Comparison of ENCODE assay signal across 1 cellular context in the genomic region with DNA sequence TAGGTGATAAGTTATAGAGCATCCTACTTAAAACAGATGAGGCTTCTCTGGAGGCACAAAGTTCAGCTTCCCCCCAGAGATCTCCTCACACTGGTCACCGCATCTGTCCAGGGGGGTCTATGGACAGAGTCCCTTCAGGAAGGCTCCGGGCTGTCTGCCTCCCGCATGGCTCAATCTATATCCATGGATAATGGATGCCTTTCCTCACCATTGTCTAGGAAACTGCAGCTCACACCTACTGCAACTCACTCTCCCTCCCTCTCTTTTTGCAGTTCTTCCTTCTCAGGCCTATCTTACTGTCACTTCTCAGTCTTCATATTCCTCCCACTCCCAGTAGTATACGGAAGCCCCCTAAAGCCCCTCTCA.
A peak's percentile ranks its signal among the peaks of the same experiment; 100 is the strongest.
TF ChIP-seq lines count a peak whose summit lies in the region.

No MANE protein-coding gene starts in this region.

TF ChIP-seq in H1, 55 proteins besides CTCF, POLR2A, EP300 and RAD21:
- TF ChIP-seq MAFK (IDR thresholded peaks at IDR 0.05; ENCODE audit: low read depth, low read length): no peak
- TF ChIP-seq KDM4A (IDR thresholded peaks at IDR 0.05; ENCODE audit: low read depth, low read length, severe bottlenecking): no peak
- no peak for TF ChIP-seq CBX8 (IDR thresholded peaks at IDR 0.05; ENCODE audit: borderline replicate concordance, low read depth, low read length)
- TF ChIP-seq, protein P1, sequence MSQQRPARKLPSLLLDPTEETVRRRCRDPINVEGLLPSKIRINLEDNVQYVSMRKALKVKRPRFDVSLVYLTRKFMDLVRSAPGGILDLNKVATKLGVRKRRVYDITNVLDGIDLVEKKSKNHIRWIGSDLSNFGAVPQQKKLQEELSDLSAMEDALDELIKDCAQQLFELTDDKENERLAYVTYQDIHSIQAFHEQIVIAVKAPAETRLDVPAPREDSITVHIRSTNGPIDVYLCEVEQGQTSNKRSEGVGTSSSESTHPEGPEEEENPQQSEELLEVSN (IDR thresholded peaks at IDR 0.05): peak; percentile 57; the same call in 1 of the 2 replicates
- no peak for TF ChIP-seq CBX5 (IDR thresholded peaks at IDR 0.05; ENCODE audit: low read depth, low read length)
- TF ChIP-seq TAF1 (IDR thresholded peaks at IDR 0.05; ENCODE audit: low read depth, low read length): no peak
- TF ChIP-seq, protein P2, sequence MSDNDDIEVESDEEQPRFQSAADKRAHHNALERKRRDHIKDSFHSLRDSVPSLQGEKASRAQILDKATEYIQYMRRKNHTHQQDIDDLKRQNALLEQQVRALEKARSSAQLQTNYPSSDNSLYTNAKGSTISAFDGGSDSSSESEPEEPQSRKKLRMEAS (IDR thresholded peaks at IDR 0.05): peak; percentile 35; the same call in 1 of the 2 replicates
- TF ChIP-seq JUN (IDR thresholded peaks at IDR 0.05; ENCODE audit: low read depth, low read length): no peak
